Comparison of ENCODE assay signal across 14 cellular contexts in genomic region chr2:177314194-177314593, GRCh38. TPM values are rescaled to one million over a fixed set of nuclear protein-coding genes. Genes with fewer than 3 reads are reported as not detected.
DNase-seq lines count a peak whose midpoint lies in the region; ATAC-seq and TF ChIP-seq lines count a peak whose summit lies in the region.
"Had no signal": no experiment of that assay in that cellular context is flagged by ENCODE, and none has a peak within 500 bp of the region (broad histone marks: within the 10 kb centered on the region; RNA-seq: fewer than 3 reads in every experiment).

No MANE protein-coding gene starts in this region.

- ATAC-seq in HG02798 (IDR thresholded peaks at IDR 0.05; ENCODE audit: poor library complexity, unreplicated experiment) (no peak), GM18517 (IDR thresholded peaks at IDR 0.05; ENCODE audit: unreplicated experiment) (no peak)

- H3K27me3 ChIP-seq in osteoblast (ENCODE audit: insufficient read depth, low read length): no peaks in the 10 kb centered on the region

- no peaks in the 10 kb centered on the region for H4K20me1 ChIP-seq in osteoblast (ENCODE audit: insufficient read depth, low read length)

- no peak overlapping the region for H3K4me3 ChIP-seq in AG09309 (ENCODE audit: control insufficient read depth, low read depth, low read length)
- H3K4me3 ChIP-seq in osteoblast (ENCODE audit: insufficient read depth, low read length): no peak overlapping the region
- H3K4me3 ChIP-seq: lung, prostate gland had no signal

- H3K4me2 ChIP-seq in osteoblast (ENCODE audit: insufficient read depth, low read length): no peak overlapping the region

- peak overlapping the region; percentile 28 for H3K27ac ChIP-seq in osteoblast (ENCODE audit: low read depth, low read length)

- no peaks in the 10 kb centered on the region for H3K79me2 ChIP-seq in osteoblast (ENCODE audit: insufficient read depth, low read length)

- H3K4me1 ChIP-seq in osteoblast (ENCODE audit: insufficient read depth, low read length): peaks cover 16% of the 10 kb centered on the region
- H3K4me1 ChIP-seq: prostate gland had no signal

- H3K36me3 ChIP-seq in osteoblast (ENCODE audit: insufficient read depth, low read length): no peaks in the 10 kb centered on the region
- H3K36me3 ChIP-seq: prostate gland had no signal

- TF ChIP-seq CTCF in AG09309 (IDR thresholded peaks at IDR 0.05; ENCODE audit: control insufficient read depth, insufficient read depth, low read depth, low read length, missing control alignments): no peak
- no peak for TF ChIP-seq CTCF in osteoblast (IDR thresholded peaks at IDR 0.05; ENCODE audit: extremely low read depth, low read depth, low read length)

- no peaks in the 10 kb centered on the region for H3K9me3 ChIP-seq in osteoblast (ENCODE audit: low read depth, low read length)
- H3K9me3 ChIP-seq: prostate gland had no signal

- no peak overlapping the region for H2AFZ ChIP-seq in osteoblast (ENCODE audit: low read length)

- DNase-seq in AG09309 (ENCODE audit: low read depth) (peak; percentile 78), OCI-M1 (lab: John Stamatoyannopoulos, UW) (peak; percentile 17), fibroblast of gingiva (ENCODE audit: low read depth) (peak; percentile 89), osteoblast (ENCODE audit: insufficient read length, low spot score, missing footprints) (peak; percentile 45), ureter (ENCODE audit: low spot score) (no peak), UCSD-AML1 (lab: John Stamatoyannopoulos, UW; ENCODE audit: unreplicated experiment) (no peak)
- DNase-seq: anterior cingulate cortex; CD4-positive, alpha-beta memory T cell; NCI-H524 treated with DMSO at 0.1 percent for 48 hours; T-helper 2 cell had no signal

RNA-seq across cellular contexts. Expression of gene NFE2L2, which starts 49.7 kb away (rescaled TPM):
- total RNA-seq in osteoblast (84.3 and 91.9 TPM in 2 replicates), ureter (190 TPM)

Comparison
In these comparisons a context has a peak if more than half of its experiments do, and no peak if none do; other contexts are left out.
1. DNase-seq: peak in AG09309 (single experiment), OCI-M1 (single experiment), fibroblast of gingiva (single experiment) and osteoblast (single experiment); none in ureter (single experiment) and UCSD-AML1 (single experiment).